Comparison of ENCODE assay signal across 9 cellular contexts in genomic region chr1:67607286-67607685, GRCh38.
"Had no signal": no experiment of that assay in that cellular context is flagged by ENCODE, and none has a peak within 500 bp of the region (broad histone marks: within the 10 kb centered on the region; RNA-seq: fewer than 3 reads in every experiment).

No MANE protein-coding gene starts in this region.

- H3K4me3 Mint-ChIP-seq: HFFc6 had no signal

- ATAC-seq: HCT116, K562 had no signal

- H3K4me3 ChIP-seq: GM23248, HAP-1, K562 had no signal

- H3K9me3 Mint-ChIP-seq: HFFc6 had no signal

- H3K36me3 ChIP-seq: HAP-1 had no signal

- H3K27ac Mint-ChIP-seq: HFFc6 had no signal

- DNase-seq: GM23248, GOT3, H7, HFFc6, IMR-90 had no signal

- H3K27ac ChIP-seq: GM23248 had no signal

- H3K4me1 ChIP-seq: HAP-1 had no signal

- FAIRE-seq: HTR-8/SVneo, K562 had no signal

- H3K9me3 ChIP-seq: HAP-1 had no signal

- H3K9ac ChIP-seq: GM23248 had no signal
